ENCODE assay signal across 9 cellular contexts in genomic region chr17:1307829-1308228, GRCh38. TPM values are rescaled to one million over a fixed set of nuclear protein-coding genes. Genes with fewer than 3 reads are reported as not detected.
"Had no signal": no experiment of that assay in that cellular context is flagged by ENCODE, and none has a peak within 500 bp of the region (broad histone marks: within the 10 kb centered on the region; RNA-seq: fewer than 3 reads in every experiment).

No MANE protein-coding gene starts in this region.

RNA-seq across cellular contexts. Expression of gene TRARG1, which starts 28.4 kb away (rescaled TPM):
- total RNA-seq: LHCN-M2, MCF 10A, NCI-H460, OCI-LY7, PC-9, RPMI7951, SJCRH30, SK-MEL-5 had no signal

RNA-seq across cellular contexts. Expression of gene BHLHA9, which starts 37.6 kb away (rescaled TPM):
- total RNA-seq: LHCN-M2, MCF 10A, NCI-H460, OCI-LY7, PC-9, Right ventricle myocardium inferior, RPMI7951, SJCRH30, SK-MEL-5 had no signal
